1 cellular context compared by ENCODE assay signal in the genomic region with DNA sequence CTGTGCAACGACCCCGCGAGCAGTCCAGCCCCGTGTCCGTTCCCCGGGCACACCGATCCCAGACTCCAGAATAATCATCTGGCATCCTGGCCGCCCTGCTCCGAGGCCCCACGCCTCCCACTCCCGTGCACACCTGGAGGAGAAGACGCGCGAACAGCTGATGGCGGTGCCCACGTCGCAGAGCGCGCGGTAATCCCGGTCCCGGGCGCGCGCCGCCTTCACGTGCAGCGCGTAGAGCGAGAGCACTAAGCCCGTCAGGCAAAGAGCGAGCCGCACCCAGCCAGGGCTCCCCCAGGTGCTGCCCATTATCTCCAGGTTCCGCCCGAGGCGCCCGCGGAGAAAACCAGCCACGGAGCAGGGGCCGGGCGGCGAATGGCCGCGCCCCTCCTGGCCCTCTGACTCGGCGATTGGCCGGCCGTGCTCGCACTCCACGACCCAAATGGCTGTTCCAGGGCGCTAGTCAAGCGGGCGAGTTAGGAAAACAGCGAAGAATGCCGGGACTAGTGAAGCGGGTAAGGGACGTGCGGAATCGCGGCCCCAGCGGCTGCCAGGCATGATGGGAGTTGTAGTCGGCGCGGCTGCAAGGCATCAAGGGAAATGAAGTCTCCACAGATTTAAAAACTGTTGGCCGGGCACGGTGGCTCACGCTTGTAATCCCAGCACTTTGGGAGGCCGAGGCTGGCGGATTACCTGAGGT.
TF ChIP-seq lines count a peak whose summit lies in the region.

A gene (minus strand): TSS at position 374 of the 697 bp plus-strand sequence. CDS start 68 bp downstream, at position 306.

TF ChIP-seq in A549, 52 proteins besides CTCF, POLR2A, EP300 and RAD21 (continued from another document):
- TF ChIP-seq, protein P1, sequence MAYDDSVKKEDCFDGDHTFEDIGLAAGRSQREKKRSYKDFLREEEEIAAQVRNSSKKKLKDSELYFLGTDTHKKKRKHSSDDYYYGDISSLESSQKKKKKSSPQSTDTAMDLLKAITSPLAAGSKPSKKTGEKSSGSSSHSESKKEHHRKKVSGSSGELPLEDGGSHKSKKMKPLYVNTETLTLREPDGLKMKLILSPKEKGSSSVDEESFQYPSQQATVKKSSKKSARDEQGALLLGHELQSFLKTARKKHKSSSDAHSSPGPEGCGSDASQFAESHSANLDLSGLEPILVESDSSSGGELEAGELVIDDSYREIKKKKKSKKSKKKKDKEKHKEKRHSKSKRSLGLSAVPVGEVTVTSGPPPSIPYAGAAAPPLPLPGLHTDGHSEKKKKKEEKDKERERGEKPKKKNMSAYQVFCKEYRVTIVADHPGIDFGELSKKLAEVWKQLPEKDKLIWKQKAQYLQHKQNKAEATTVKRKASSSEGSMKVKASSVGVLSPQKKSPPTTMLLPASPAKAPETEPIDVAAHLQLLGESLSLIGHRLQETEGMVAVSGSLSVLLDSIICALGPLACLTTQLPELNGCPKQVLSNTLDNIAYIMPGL (CRISPR knock-in tag; IDR thresholded peaks at IDR 0.05; ENCODE audit: borderline replicate concordance): no peak
- TF ChIP-seq, protein P2, sequence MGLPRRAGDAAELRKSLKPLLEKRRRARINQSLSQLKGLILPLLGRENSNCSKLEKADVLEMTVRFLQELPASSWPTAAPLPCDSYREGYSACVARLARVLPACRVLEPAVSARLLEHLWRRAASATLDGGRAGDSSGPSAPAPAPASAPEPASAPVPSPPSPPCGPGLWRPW (IDR thresholded peaks at IDR 0.05): no peak
- TF ChIP-seq, protein P3, sequence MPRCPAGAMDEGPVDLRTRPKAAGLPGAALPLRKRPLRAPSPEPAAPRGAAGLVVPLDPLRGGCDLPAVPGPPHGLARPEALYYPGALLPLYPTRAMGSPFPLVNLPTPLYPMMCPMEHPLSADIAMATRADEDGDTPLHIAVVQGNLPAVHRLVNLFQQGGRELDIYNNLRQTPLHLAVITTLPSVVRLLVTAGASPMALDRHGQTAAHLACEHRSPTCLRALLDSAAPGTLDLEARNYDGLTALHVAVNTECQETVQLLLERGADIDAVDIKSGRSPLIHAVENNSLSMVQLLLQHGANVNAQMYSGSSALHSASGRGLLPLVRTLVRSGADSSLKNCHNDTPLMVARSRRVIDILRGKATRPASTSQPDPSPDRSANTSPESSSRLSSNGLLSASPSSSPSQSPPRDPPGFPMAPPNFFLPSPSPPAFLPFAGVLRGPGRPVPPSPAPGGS (IDR thresholded peaks at IDR 0.05): peak; percentile 40; the same call in 1 of the 3 replicates
- TF ChIP-seq CHD2 (IDR thresholded peaks at IDR 0.05; ENCODE audit: low read length, partially characterized antibody) (no peak), HOXA7 (CRISPR knock-in tag; IDR thresholded peaks at IDR 0.05) (no peak), FOSL2 (IDR thresholded peaks at IDR 0.05) (no peak), FOSL2 (CRISPR knock-in tag; IDR thresholded peaks at IDR 0.05) (no peak), RNF2 (IDR thresholded peaks at IDR 0.05; ENCODE audit: borderline replicate concordance, low read depth) (no peak), CEBPB (IDR thresholded peaks at IDR 0.05) (no peak), RARB (CRISPR knock-in tag; IDR thresholded peaks at IDR 0.05) (no peak), BHLHE40 (IDR thresholded peaks at IDR 0.05; ENCODE audit: low read depth, low read length) (0 out of 2 replicates have a peak, but pooled peaks have one; percentile 7), CBX8 (IDR thresholded peaks at IDR 0.05) (no peak), HDAC2 (IDR thresholded peaks at IDR 0.05) (peak; percentile 35; the same call in 1 of the 2 replicates), ZFP36 (IDR thresholded peaks at IDR 0.05; ENCODE audit: borderline replicate concordance, partially characterized antibody) (no peak)
- TF ChIP-seq, protein P4, sequence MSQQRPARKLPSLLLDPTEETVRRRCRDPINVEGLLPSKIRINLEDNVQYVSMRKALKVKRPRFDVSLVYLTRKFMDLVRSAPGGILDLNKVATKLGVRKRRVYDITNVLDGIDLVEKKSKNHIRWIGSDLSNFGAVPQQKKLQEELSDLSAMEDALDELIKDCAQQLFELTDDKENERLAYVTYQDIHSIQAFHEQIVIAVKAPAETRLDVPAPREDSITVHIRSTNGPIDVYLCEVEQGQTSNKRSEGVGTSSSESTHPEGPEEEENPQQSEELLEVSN (IDR thresholded peaks at IDR 0.05; ENCODE audit: borderline replicate concordance, low read depth): peak; percentile 78
